1 cellular context compared by ENCODE assay signal in the genomic region with DNA sequence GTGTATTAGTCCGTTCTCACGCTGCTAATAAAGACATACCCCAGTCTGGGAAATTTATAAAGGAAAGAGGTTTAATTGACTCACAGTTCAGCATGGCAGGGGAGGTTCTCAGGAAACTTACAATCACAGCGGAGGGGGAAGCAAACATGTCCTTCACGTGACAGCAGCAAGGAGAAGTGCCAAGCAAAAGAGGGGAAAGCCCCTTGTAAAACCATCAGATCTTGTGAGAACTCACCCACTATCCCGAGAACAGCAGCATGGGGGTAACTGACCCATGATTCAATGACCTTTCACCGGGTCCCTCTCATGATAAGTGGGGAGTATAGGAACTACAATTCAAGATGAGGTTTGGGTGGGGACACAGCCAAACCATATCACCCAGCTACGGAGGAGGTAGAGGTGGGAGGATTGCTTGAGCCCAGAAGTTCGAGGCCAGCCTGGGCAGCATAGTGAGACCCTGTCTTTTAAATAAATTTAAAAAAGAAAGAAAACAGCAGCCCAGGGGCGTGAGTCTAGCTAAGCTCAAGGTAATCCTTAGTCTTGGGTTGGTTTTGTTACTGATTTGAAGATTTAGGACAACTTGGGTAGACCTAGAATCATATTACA.
TF ChIP-seq lines count a peak whose summit lies in the region.

No MANE protein-coding gene starts in this region.

TF ChIP-seq in WTC11, 78 proteins besides CTCF, POLR2A, EP300 and RAD21 (continued from another document):
- TF ChIP-seq, protein P1, sequence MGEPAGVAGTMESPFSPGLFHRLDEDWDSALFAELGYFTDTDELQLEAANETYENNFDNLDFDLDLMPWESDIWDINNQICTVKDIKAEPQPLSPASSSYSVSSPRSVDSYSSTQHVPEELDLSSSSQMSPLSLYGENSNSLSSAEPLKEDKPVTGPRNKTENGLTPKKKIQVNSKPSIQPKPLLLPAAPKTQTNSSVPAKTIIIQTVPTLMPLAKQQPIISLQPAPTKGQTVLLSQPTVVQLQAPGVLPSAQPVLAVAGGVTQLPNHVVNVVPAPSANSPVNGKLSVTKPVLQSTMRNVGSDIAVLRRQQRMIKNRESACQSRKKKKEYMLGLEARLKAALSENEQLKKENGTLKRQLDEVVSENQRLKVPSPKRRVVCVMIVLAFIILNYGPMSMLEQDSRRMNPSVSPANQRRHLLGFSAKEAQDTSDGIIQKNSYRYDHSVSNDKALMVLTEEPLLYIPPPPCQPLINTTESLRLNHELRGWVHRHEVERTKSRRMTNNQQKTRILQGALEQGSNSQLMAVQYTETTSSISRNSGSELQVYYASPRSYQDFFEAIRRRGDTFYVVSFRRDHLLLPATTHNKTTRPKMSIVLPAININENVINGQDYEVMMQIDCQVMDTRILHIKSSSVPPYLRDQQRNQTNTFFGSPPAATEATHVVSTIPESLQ (CRISPR knock-in tag; IDR thresholded peaks at IDR 0.05), result no peak
